Comparison of ENCODE assay signal across 12 cellular contexts in genomic region chr1:201647722-201648065, GRCh38.
A peak's percentile ranks its signal among the peaks of the same experiment; 100 is the strongest.
DNase-seq lines count a peak whose midpoint lies in the region; ATAC-seq and TF ChIP-seq lines count a peak whose summit lies in the region.
"Had no signal": no experiment of that assay in that cellular context is flagged by ENCODE, and none has a peak within 500 bp of the region (broad histone marks: within the 10 kb centered on the region; RNA-seq: fewer than 3 reads in every experiment).

No MANE protein-coding gene starts in this region.

- H3K27me3 ChIP-seq in mammary epithelial cell (ENCODE audit: insufficient read depth, low read length) (no peaks in the 10 kb centered on the region), tibial nerve (no peaks in the 10 kb centered on the region)

- peaks cover 4% of the 10 kb centered on the region for H3K79me2 ChIP-seq in mammary epithelial cell (ENCODE audit: insufficient read depth, low read length)

- peaks cover 4% of the 10 kb centered on the region for H3K4me1 Mint-ChIP-seq in activated naive CD4-positive, alpha-beta T cell treated with anti-CD3 and anti-CD28 coated beads for 36 hours (ENCODE audit: low read depth)

- no TSS peak for BruUV-seq in mammary epithelial cell (replicated peaks; lab: Mats Ljungman, UMichigan)

- H3K4me3 ChIP-seq in mammary epithelial cell (replicated peaks in 1 of 3; ENCODE audit: insufficient read depth in 1 of 3, low read depth in 2 of 3, low read length in 3 of 3) (peak overlapping the region in 2 of 3 experiments; percentile 65), mesodermal cell (ENCODE audit: extremely low read depth, insufficient read depth, low read length, poor library complexity, severe bottlenecking) (peak overlapping the region; percentile 41), tibial nerve (peak overlapping the region in 3 of 4 donors; percentile 31 to 60 (median 39))
- H3K4me3 ChIP-seq: GM12878 had no signal

- no peaks in the 10 kb centered on the region for H3K9me3 ChIP-seq in mammary epithelial cell (replicated peaks; ENCODE audit: insufficient read depth, low read length)
- H3K9me3 ChIP-seq in mesodermal cell (ENCODE audit: control insufficient read depth, low read length) = no peaks in the 10 kb centered on the region
- H3K9me3 ChIP-seq in tibial nerve = no peaks in the 10 kb centered on the region
- H3K9me3 ChIP-seq: right lobe of liver had no signal

- H3K9me3 Mint-ChIP-seq in activated naive CD4-positive, alpha-beta T cell treated with anti-CD3 and anti-CD28 coated beads for 36 hours = no peaks in the 10 kb centered on the region
- H3K9me3 Mint-ChIP-seq: stimulated activated naive CD8-positive, alpha-beta T cell treated with anti-CD3 and anti-CD28 coated beads, Interleukin-15, amount 100 ng/mL, for 72 hours had no signal

- dilution Hi-C loops in mammary epithelial cell (cut with HindIII; ENCODE audit: low sequenced_read_pairs) = no loop called here

- H3K9ac ChIP-seq in mammary epithelial cell (ENCODE audit: insufficient read depth, low read length) = no peak overlapping the region

- H2AFZ ChIP-seq in mammary epithelial cell (ENCODE audit: low read depth, low read length) = peak overlapping the region; percentile 92

- peak overlapping the region; percentile 99 for H3K4me2 ChIP-seq in mammary epithelial cell (ENCODE audit: insufficient read depth, low read depth, low read length)

- H3K27me3 Mint-ChIP-seq in activated naive CD4-positive, alpha-beta T cell treated with anti-CD3 and anti-CD28 coated beads for 36 hours (ENCODE audit: low read depth) = peaks cover 31% of the 10 kb centered on the region

- no peaks in the 10 kb centered on the region for H4K20me1 ChIP-seq in mammary epithelial cell (ENCODE audit: insufficient read depth, low read length)

- no peak for TF ChIP-seq EP300 in tibial nerve (IDR thresholded peaks at IDR 0.05)

- no peak for ATAC-seq in GM19455 (IDR thresholded peaks at IDR 0.05; ENCODE audit: unreplicated experiment)
- ATAC-seq: GM12878; stimulated activated naive CD8-positive, alpha-beta T cell treated with anti-CD3 and anti-CD28 coated beads, Interleukin-15, amount 100 ng/mL, for 72 hours had no signal

- H3K36me3 Mint-ChIP-seq in activated naive CD4-positive, alpha-beta T cell treated with anti-CD3 and anti-CD28 coated beads for 36 hours (ENCODE audit: low read depth) = no peaks in the 10 kb centered on the region

- CTCF ChIA-PET in activated naive CD4-positive, alpha-beta T cell treated with anti-CD3 and anti-CD28 coated beads for 36 hours (lab: Charles Lee) = interaction anchor here (0.7 kb wide), 1 partner anchor 42 kb away, joined by 3 read pairs; no protein-coding TSS in a partner anchor
- CTCF ChIA-PET in mammary epithelial cell (lab: Charles Lee; ENCODE audit: low non-redundant PET) = no interaction called here

- H3K4me1 ChIP-seq in mammary epithelial cell (ENCODE audit: insufficient read depth, low read length) (peaks cover 38% of the 10 kb centered on the region), mesodermal cell (ENCODE audit: control insufficient read depth, insufficient read depth, low read length, poor library complexity, severe bottlenecking) (peaks cover 17% of the 10 kb centered on the region), tibial nerve (peaks cover 0 to 43% (median 17%) of the 10 kb centered on the region in 4 donors)

- WGBS in mammary epithelial cell (ENCODE audit: low coverage, missing lambda C conversion rate) = 70% methylated on average over 4 of the region's 17 CpGs
- WGBS in mesodermal cell (ENCODE audit: insufficient coverage in 2 of 2), 2 experiments = 1 to 3% methylated on average over 5 to 14 of the region's 17 CpGs
- WGBS in tibial nerve, 2 donors = 42 to 46% methylated on average over 17 of the region's 17 CpGs

- H3K27ac Mint-ChIP-seq in activated naive CD4-positive, alpha-beta T cell treated with anti-CD3 and anti-CD28 coated beads for 36 hours = no peak overlapping the region
- H3K27ac Mint-ChIP-seq: stimulated activated naive CD8-positive, alpha-beta T cell treated with anti-CD3 and anti-CD28 coated beads, Interleukin-15, amount 100 ng/mL, for 72 hours had no signal

- DNase-seq in activated naive CD4-positive, alpha-beta T cell treated with anti-CD3 and anti-CD28 coated beads for 36 hours = no peak
- DNase-seq in activated naive CD4-positive, alpha-beta T cell treated with Interleukin-2 at 50 U/mL for 16 hours = no peak
- no peak for DNase-seq in mammary epithelial cell
- no peak for DNase-seq in tibial nerve (ENCODE audit: low spot score in 2 of 2)
- no peak for DNase-seq in stimulated activated CD4-positive, alpha-beta T cell treated with anti-CD3 and anti-CD28 coated beads, Interleukin-2, amount 100 ng/mL, for 24 hours
- DNase-seq in NCI-H510A (lab: John Stamatoyannopoulos, UW) = no peak
- DNase-seq: activated gamma-delta T cell; stimulated activated naive CD8-positive, alpha-beta T cell treated with anti-CD3 and anti-CD28 coated beads, Interleukin-15, amount 100 ng/mL, for 72 hours had no signal

- H3K36me3 ChIP-seq in mammary epithelial cell (ENCODE audit: insufficient read depth, low read length) (no peaks in the 10 kb centered on the region), mesodermal cell (ENCODE audit: control insufficient read depth, insufficient read depth, low read length) (peaks cover 13% of the 10 kb centered on the region), tibial nerve (no peaks in the 10 kb centered on the region)
- H3K36me3 ChIP-seq: right lobe of liver had no signal

- H3K4me3 Mint-ChIP-seq in activated naive CD4-positive, alpha-beta T cell treated with anti-CD3 and anti-CD28 coated beads for 36 hours = peak overlapping the region; percentile 41

- intact Hi-C loops in activated naive CD4-positive, alpha-beta T cell treated with anti-CD3 and anti-CD28 coated beads for 36 hours (cut with micrococcal nuclease) = no loop called here
- intact Hi-C loops in mammary epithelial cell (cut with micrococcal nuclease) = no loop called here

- no peak for TF ChIP-seq POLR2A in tibial nerve (IDR thresholded peaks at IDR 0.05)

- TF ChIP-seq CTCF in mammary epithelial cell (conservative IDR thresholded peaks at IDR 0.05 in 1 of 2, IDR thresholded peaks at IDR 0.05 in 1 of 2; ENCODE audit: extremely low read depth in 1 of 2, insufficient read depth in 1 of 2, low read depth in 1 of 2, low read length in 2 of 2) = no peak
- TF ChIP-seq CTCF in tibial nerve (IDR thresholded peaks at IDR 0.05) = no peak

- H3K27ac ChIP-seq in mammary epithelial cell (ENCODE audit: insufficient read depth, low read depth, low read length) = no peak overlapping the region
- no peak overlapping the region for H3K27ac ChIP-seq in mesodermal cell (ENCODE audit: low read depth, low read length, severe bottlenecking)
- no peak overlapping the region for H3K27ac ChIP-seq in tibial nerve
- H3K27ac ChIP-seq: right lobe of liver had no signal

- in situ Hi-C loops in mammary epithelial cell (cut with MboI; ENCODE audit: low sequenced_read_pairs in 2 of 2) = no loop called here
